1 cellular context compared by ENCODE assay signal in genomic region chr19:41263042-41263849, GRCh38.
A peak's percentile ranks its signal among the peaks of the same experiment; 100 is the strongest.
TF ChIP-seq lines count a peak whose summit lies in the region.

No MANE protein-coding gene starts in this region.

TF ChIP-seq in IMR-90, 13 proteins besides CTCF, POLR2A, EP300 and RAD21 (continued from another document):
- TF ChIP-seq MAFK (IDR thresholded peaks at IDR 0.05; ENCODE audit: low read depth, low read length) (no peak), FOS (IDR thresholded peaks at IDR 0.05; ENCODE audit: low read depth, low read length) (peak; percentile 79), NFE2L2 (IDR thresholded peaks at IDR 0.05; ENCODE audit: low read depth, low read length) (peak; percentile 40; the same call in 1 of the 2 replicates), CHD1 (IDR thresholded peaks at IDR 0.05; ENCODE audit: low read depth, low read length) (peak; percentile 87; the same call in 1 of the 2 replicates), RCOR1 (IDR thresholded peaks at IDR 0.05; ENCODE audit: insufficient replicate concordance, low read length) (peak; percentile 59), RFX5 (IDR thresholded peaks at IDR 0.05; ENCODE audit: low read depth, low read length) (no peak)
- TF ChIP-seq, protein P1, sequence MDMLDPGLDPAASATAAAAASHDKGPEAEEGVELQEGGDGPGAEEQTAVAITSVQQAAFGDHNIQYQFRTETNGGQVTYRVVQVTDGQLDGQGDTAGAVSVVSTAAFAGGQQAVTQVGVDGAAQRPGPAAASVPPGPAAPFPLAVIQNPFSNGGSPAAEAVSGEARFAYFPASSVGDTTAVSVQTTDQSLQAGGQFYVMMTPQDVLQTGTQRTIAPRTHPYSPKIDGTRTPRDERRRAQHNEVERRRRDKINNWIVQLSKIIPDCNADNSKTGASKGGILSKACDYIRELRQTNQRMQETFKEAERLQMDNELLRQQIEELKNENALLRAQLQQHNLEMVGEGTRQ (IDR thresholded peaks at IDR 0.05; ENCODE audit: low read depth, low read length) = no peak; the same call in 1 of the 2 replicates
TF ChIP-seq in IMR-90: peak in this region for 6.
